ENCODE assay signal across 8 cellular contexts in genomic region chr6:136791296-136792065, GRCh38. TPM values are rescaled to one million over a fixed set of nuclear protein-coding genes. Genes with fewer than 3 reads are reported as not detected.
DNase-seq lines count a peak whose midpoint lies in the region; ATAC-seq and TF ChIP-seq lines count a peak whose summit lies in the region.

No MANE protein-coding gene starts in this region.

- H3K27me3 ChIP-seq in OCI-LY1 (ENCODE audit: insufficient read depth, low read length) (no peaks in the 10 kb centered on the region), neural cell (ENCODE audit: insufficient read depth, low read depth, low read length) (peaks cover 41% of the 10 kb centered on the region), thoracic aorta (replicated peaks; ENCODE audit: insufficient read depth) (no peaks in the 10 kb centered on the region)

- H2AFZ ChIP-seq in OCI-LY1 (ENCODE audit: low read length) (no peak overlapping the region), neural cell (ENCODE audit: low read depth, low read length) (no peak overlapping the region)

- H3K4me1 ChIP-seq in OCI-LY1 (ENCODE audit: insufficient read depth, low read length, severe bottlenecking) (peaks cover 38% of the 10 kb centered on the region), thoracic aorta (ENCODE audit: control insufficient read depth in 1 of 2, low read depth in 2 of 2) (peaks cover 16 to 37% of the 10 kb centered on the region in 2 donors)

- no peak for TF ChIP-seq RAD21 in neural cell (conservative IDR thresholded peaks at IDR 0.05)

- H3K9ac ChIP-seq in OCI-LY1 (ENCODE audit: low read length) (peak overlapping the region; percentile 89), neural cell (ENCODE audit: low read length) (peak overlapping the region; percentile 74)

- peak overlapping the region; percentile 76 for H3K4me2 ChIP-seq in OCI-LY1 (ENCODE audit: low read length)
- H3K4me2 ChIP-seq in neural cell (ENCODE audit: low read length), result peak overlapping the region; percentile 25

- peak overlapping the region; percentile 81 for H3K4me3 ChIP-seq in OCI-LY1 (ENCODE audit: low read depth, low read length, poor library complexity, severe bottlenecking)
- peak overlapping the region; percentile 88 for H3K4me3 ChIP-seq in fibroblast of pulmonary artery (replicated peaks; ENCODE audit: low read depth, low read length)
- H3K4me3 ChIP-seq in neural cell (ENCODE audit: low read length), result peak overlapping the region; percentile 98
- H3K4me3 ChIP-seq in thoracic aorta, result peak overlapping the region; percentile 87

- H3K9me2 ChIP-seq in OCI-LY1 (ENCODE audit: low read depth, low read length) (no peaks in the 10 kb centered on the region), neural cell (ENCODE audit: insufficient read depth, low read length) (no peaks in the 10 kb centered on the region)

- TF ChIP-seq CTCF in OCI-LY1 (IDR thresholded peaks at IDR 0.05; ENCODE audit: low read length) (no peak; the same call in 1 of the 2 replicates), fibroblast of pulmonary artery (IDR thresholded peaks at IDR 0.05; ENCODE audit: low read length, missing control alignments) (no peak), neural cell (IDR thresholded peaks at IDR 0.05; ENCODE audit: poor library complexity, severe bottlenecking) (no peak), thoracic aorta (IDR thresholded peaks at IDR 0.05) (no peak)

- DNase-seq in CD1c-positive myeloid dendritic cell (ENCODE audit: extremely low spot score) (peak; percentile 55), fibroblast of pulmonary artery (ENCODE audit: low read depth) (peak; percentile 59), thoracic aorta (ENCODE audit: low spot score) (peak; percentile 40)
- peak; percentile 20 to 26 for DNase-seq in activated T-helper 1 cell treated with anti-CD3 and anti-CD28 coated beads, Interleukin-2, amount 50 U/mL, for 16 hours (ENCODE audit: low read depth in 1 of 2, low spot score in 1 of 2)

- ATAC-seq in GM19043 (IDR thresholded peaks at IDR 0.05; ENCODE audit: low read depth, unreplicated experiment), result peak; percentile 36
- peak; percentile 29 for ATAC-seq in HG03342 (IDR thresholded peaks at IDR 0.05; ENCODE audit: unreplicated experiment)
- no peak for ATAC-seq in thoracic aorta (ENCODE audit: insufficient number of reproducible peaks, low FRiP score, low read depth)

- no peaks in the 10 kb centered on the region for H3K9me3 ChIP-seq in OCI-LY1 (ENCODE audit: low read length)
- no peaks in the 10 kb centered on the region for H3K9me3 ChIP-seq in neural cell (ENCODE audit: low read length)
- no peaks in the 10 kb centered on the region for H3K9me3 ChIP-seq in thoracic aorta

- peaks cover 30% of the 10 kb centered on the region for H3K79me2 ChIP-seq in OCI-LY1 (ENCODE audit: insufficient read depth, low read length)
- no peaks in the 10 kb centered on the region for H3K79me2 ChIP-seq in neural cell (replicated peaks; ENCODE audit: insufficient read depth, low read length)

- no peaks in the 10 kb centered on the region for H3F3A ChIP-seq in OCI-LY1 (ENCODE audit: insufficient read depth, low read length)
- H3F3A ChIP-seq in neural cell (ENCODE audit: insufficient read depth, low read length, poor library complexity, severe bottlenecking), result peaks cover 3% of the 10 kb centered on the region

- peaks cover 22% of the 10 kb centered on the region for H3K36me3 ChIP-seq in OCI-LY1 (ENCODE audit: insufficient read depth, low read length)
- no peaks in the 10 kb centered on the region for H3K36me3 ChIP-seq in neural cell (ENCODE audit: insufficient read depth, low read length)
- H3K36me3 ChIP-seq in thoracic aorta, result no peaks in the 10 kb centered on the region

- TF ChIP-seq EP300 in neural cell (conservative IDR thresholded peaks at IDR 0.05; ENCODE audit: poor library complexity, severe bottlenecking), result no peak

- H3K27ac ChIP-seq in OCI-LY1 (ENCODE audit: low read depth, low read length, poor library complexity, severe bottlenecking) (peak overlapping the region; percentile 88), neural cell (ENCODE audit: low read length) (no peak overlapping the region), thoracic aorta (peak overlapping the region; percentile 97 to 98)

- no peaks in the 10 kb centered on the region for H4K20me1 ChIP-seq in OCI-LY1 (ENCODE audit: insufficient read depth, low read length)
- no peaks in the 10 kb centered on the region for H4K20me1 ChIP-seq in neural cell (ENCODE audit: insufficient read depth)

TF ChIP-seq in neural cell, 6 proteins besides CTCF, POLR2A, EP300 and RAD21:
- TF ChIP-seq MXI1 (conservative IDR thresholded peaks at IDR 0.05; ENCODE audit: poor library complexity, severe bottlenecking), result no peak
- peak; percentile 60 for TF ChIP-seq EZH2 (IDR thresholded peaks at IDR 0.05; ENCODE audit: borderline replicate concordance, insufficient read depth, low read length, poor library complexity, severe bottlenecking)
TF ChIP-seq in neural cell: peak in this region for 1.

RNA-seq across cellular contexts. Expression of gene MAP3K5, which starts 0.8 kb away (rescaled TPM):
- polyA plus RNA-seq in neural cell, result 1.4 and 2.0 TPM in 2 replicates
- polyA minus RNA-seq in neural cell, result 2.9 and 3.1 TPM in 2 replicates
- total RNA-seq in thoracic aorta, result 100 to 1,000 TPM in 1 of 2 donors, 10 to 100 TPM in 1; 73.6 to 101 TPM

RNA-seq across cellular contexts. Expression of gene PEX7, which starts 30.9 kb away (rescaled TPM):
- polyA plus RNA-seq in neural cell, result 5.3 and 10.8 TPM in 2 replicates
- polyA minus RNA-seq in neural cell, result 6.1 and 7.4 TPM in 2 replicates
- 1 to 10 TPM; 7.6 TPM for total RNA-seq in thoracic aorta
